ENCODE assay signal across 8 cellular contexts in genomic region chr11:113289341-113290187, GRCh38. TPM values are rescaled to one million over a fixed set of nuclear protein-coding genes. Genes with fewer than 3 reads are reported as not detected.
A peak's percentile ranks its signal among the peaks of the same experiment; 100 is the strongest.
DNase-seq lines count a peak whose midpoint lies in the region; ATAC-seq and TF ChIP-seq lines count a peak whose summit lies in the region.

No MANE protein-coding gene starts in this region.

- no peaks in the 10 kb centered on the region for H3K36me3 ChIP-seq in cardiac muscle cell

- peak; percentile 61 for DNase-seq in ELR (ENCODE audit: low read depth)
- peak; percentile 21 for DNase-seq in Jurkat, Clone E6-1 (ENCODE audit: low read depth, low spot score)
- peak; percentile 27 to 41 for DNase-seq in SHP77 (lab: John Stamatoyannopoulos, UW)
- DNase-seq in activated naive CD4-positive, alpha-beta T cell treated with anti-CD3 and anti-CD28 coated beads, Interleukin-2, amount 10 ng/mL, durations not matched to agents 7 days and 5 days, result peak; percentile 70
- DNase-seq in cardiac muscle cell (ENCODE audit: low read depth in 1 of 2, low spot score in 1 of 2), result peak; percentile 69 to 75
- peak; percentile 93 for DNase-seq in retina
- no peak for DNase-seq in GF-D8 (lab: John Stamatoyannopoulos, UW)

- peak; percentile 98 for TF ChIP-seq CTCF in cardiac muscle cell (IDR thresholded peaks at IDR 0.05; ENCODE audit: low read depth, low read length)

- H3K4me1 Mint-ChIP-seq in activated naive CD4-positive, alpha-beta T cell treated with anti-CD3 and anti-CD28 coated beads, Interleukin-2, amount 10 ng/mL, durations not matched to agents 7 days and 5 days, result no peaks in the 10 kb centered on the region

- no peak overlapping the region for H3K27ac Mint-ChIP-seq in activated naive CD4-positive, alpha-beta T cell treated with anti-CD3 and anti-CD28 coated beads, Interleukin-2, amount 10 ng/mL, durations not matched to agents 7 days and 5 days

- no peak overlapping the region for H3K4me3 ChIP-seq in Jurkat, Clone E6-1 (ENCODE audit: low read length)
- no peak overlapping the region for H3K4me3 ChIP-seq in cardiac muscle cell

- H3K27me3 ChIP-seq in cardiac muscle cell, result no peaks in the 10 kb centered on the region

- no peaks in the 10 kb centered on the region for H3K36me3 Mint-ChIP-seq in activated naive CD4-positive, alpha-beta T cell treated with anti-CD3 and anti-CD28 coated beads, Interleukin-2, amount 10 ng/mL, durations not matched to agents 7 days and 5 days

- no peak overlapping the region for H3K27ac ChIP-seq in cardiac muscle cell

- ATAC-seq in GM21576 (IDR thresholded peaks at IDR 0.05; ENCODE audit: unreplicated experiment), result peak; percentile 97

- no peaks in the 10 kb centered on the region for H3K9me3 Mint-ChIP-seq in activated naive CD4-positive, alpha-beta T cell treated with anti-CD3 and anti-CD28 coated beads, Interleukin-2, amount 10 ng/mL, durations not matched to agents 7 days and 5 days

- no peaks in the 10 kb centered on the region for H3K9me3 ChIP-seq in cardiac muscle cell (ENCODE audit: low read depth)

- CTCF ChIA-PET in activated naive CD4-positive, alpha-beta T cell treated with anti-CD3 and anti-CD28 coated beads, Interleukin-2, amount 10 ng/mL, durations not matched to agents 7 days and 5 days (lab: Charles Lee), result interaction anchor here (0.7 to 4.4 kb wide), 28 partner anchors 8 to 1175 kb away, joined by 3 to 60 read pairs (median 4); no protein-coding TSS in a partner anchor

- no peak overlapping the region for H3K4me3 Mint-ChIP-seq in activated naive CD4-positive, alpha-beta T cell treated with anti-CD3 and anti-CD28 coated beads, Interleukin-2, amount 10 ng/mL, durations not matched to agents 7 days and 5 days

- H3K27me3 Mint-ChIP-seq in activated naive CD4-positive, alpha-beta T cell treated with anti-CD3 and anti-CD28 coated beads, Interleukin-2, amount 10 ng/mL, durations not matched to agents 7 days and 5 days, result no peaks in the 10 kb centered on the region

- no peaks in the 10 kb centered on the region for H3K4me1 ChIP-seq in cardiac muscle cell (ENCODE audit: low read depth)

RNA-seq across cellular contexts. Expression of gene TTC12, which starts 24.8 kb away (rescaled TPM):
- polyA plus RNA-seq in Jurkat, Clone E6-1 (2012; ENCODE audit: insufficient read depth, insufficient read length), result not detected
- 17.7 and 30.5 TPM in 2 replicates for total RNA-seq in cardiac muscle cell
- polyA plus RNA-seq in cardiac muscle cell, result 14.9 and 19.4 TPM in 2 replicates
